In the genomic region with DNA sequence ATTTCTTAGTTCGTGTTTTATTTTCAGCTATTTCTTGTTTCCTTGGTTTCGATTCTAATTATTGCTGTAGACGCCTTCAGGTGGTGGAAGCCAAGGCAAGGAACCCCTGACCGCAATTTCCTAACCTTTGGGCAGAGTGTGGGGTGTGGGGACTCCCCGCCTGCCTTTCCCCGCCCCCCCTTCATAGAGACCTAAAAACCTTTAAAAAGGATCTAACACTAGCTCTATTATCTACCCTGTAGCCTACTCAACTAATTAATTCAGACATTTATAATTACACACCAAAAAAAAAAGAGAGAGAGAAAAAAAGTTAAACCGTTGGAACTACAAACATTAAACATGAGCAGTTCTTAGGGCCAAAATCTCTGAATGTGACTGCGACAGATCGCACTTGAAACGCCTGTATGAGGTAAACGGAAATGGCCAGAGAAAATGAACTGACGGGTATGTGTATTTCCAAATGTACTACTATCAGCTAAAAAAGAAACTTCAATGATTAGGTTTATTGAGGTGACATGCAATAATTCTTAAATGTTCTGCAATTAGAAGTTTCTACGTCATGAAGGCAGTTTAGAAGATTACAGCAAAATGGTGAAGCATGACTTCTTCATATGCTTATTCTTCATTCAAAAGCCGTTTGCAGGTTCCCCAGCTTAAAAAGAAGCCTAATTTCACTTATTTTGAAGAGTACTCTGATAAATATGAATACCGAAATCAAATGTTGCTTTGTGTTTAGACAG, we compare ENCODE assay signal across 8 cellular contexts. TPM values are rescaled to one million over a fixed set of nuclear protein-coding genes. Genes with fewer than 3 reads are reported as not detected.
DNase-seq lines count a peak whose midpoint lies in the region; ATAC-seq, FAIRE-seq and TF ChIP-seq lines count a peak whose summit lies in the region.

No MANE protein-coding gene starts in this region.

- H3K4me1 ChIP-seq in BE2C = no peaks in the 10 kb centered on the region
- H3K4me1 ChIP-seq in HUES6 (ENCODE audit: control insufficient read depth, insufficient read depth, low read length) = peaks cover 21% of the 10 kb centered on the region
- H3K4me1 ChIP-seq in fibroblast of lung (ENCODE audit: control insufficient read depth, extremely low read depth, insufficient read depth, low read length) = peaks cover 5% of the 10 kb centered on the region

- no peaks in the 10 kb centered on the region; the same call in 1 of the 2 replicates for H3K9me3 ChIP-seq in BE2C
- H3K9me3 ChIP-seq in HUES6 (ENCODE audit: control insufficient read depth, insufficient read depth, low read depth, low read length) = no peaks in the 10 kb centered on the region
- no peaks in the 10 kb centered on the region for H3K9me3 ChIP-seq in fibroblast of lung (ENCODE audit: control insufficient read depth, insufficient read depth, low read depth, low read length)

- H3K4me3 ChIP-seq in BE2C (ENCODE audit: low read depth, low read length) (peak overlapping the region; percentile 82), HUES6 (ENCODE audit: low read depth, low read length) (peak overlapping the region; percentile 91), fibroblast of lung (replicated peaks in 1 of 4; ENCODE audit: control extremely low read depth in 1 of 4, insufficient read depth in 1 of 4, low read depth in 3 of 4, low read length in 4 of 4) (peak overlapping the region; percentile 75 to 87 (median 80))

- no peak for TF ChIP-seq CTCF in BE2C (IDR thresholded peaks at IDR 0.05; ENCODE audit: low read depth, low read length)
- TF ChIP-seq CTCF in fibroblast of lung (conservative IDR thresholded peaks at IDR 0.05 in 1 of 2, IDR thresholded peaks at IDR 0.05 in 1 of 2; ENCODE audit: low read depth in 1 of 2, low read length in 2 of 2) = no peak

- H2AFZ ChIP-seq in fibroblast of lung (ENCODE audit: low read length) = peak overlapping the region; percentile 99

- no peak for FAIRE-seq in frontal cortex (lab: Jason Lieb, UNC)

- intact Hi-C loops in sciatic nerve (cut with DNase I) = no loop called here

- H3K4me2 ChIP-seq in fibroblast of lung (ENCODE audit: extremely low read depth, insufficient read depth, low read length) = peak overlapping the region; percentile 98

- H3K27me3 ChIP-seq in BE2C (no peaks in the 10 kb centered on the region), HUES6 (ENCODE audit: control insufficient read depth, insufficient read depth, low read length) (no peaks in the 10 kb centered on the region), fibroblast of lung (ENCODE audit: control insufficient read depth, insufficient read depth, low read length) (no peaks in the 10 kb centered on the region)

- DNase-seq in BE2C (no peak), fibroblast of lung (ENCODE audit: low read depth in 2 of 2) (peak in 1 of 2 donors; percentile 42), sciatic nerve (ENCODE audit: low spot score) (no peak), NCI-H2107 treated with DMSO at 0.1 percent for 48 hours (lab: John Stamatoyannopoulos, UW; ENCODE audit: unreplicated experiment) (no peak), frontal cortex (ENCODE audit: low spot score in 2 of 2) (no peak)
- DNase-seq in activated CD8-positive, alpha-beta memory T cell treated with anti-CD3 and anti-CD28 coated beads, Interleukin-2, amount 50 U/mL, for 4 hours = peak; percentile 60

- no peaks in the 10 kb centered on the region for H3K79me2 ChIP-seq in fibroblast of lung (ENCODE audit: control insufficient read depth, insufficient read depth, low read length)

- H4K20me1 ChIP-seq in fibroblast of lung (ENCODE audit: control insufficient read depth, extremely low read depth, insufficient read depth, low read length) = no peaks in the 10 kb centered on the region

- ATAC-seq in GM21367 (IDR thresholded peaks at IDR 0.05; ENCODE audit: unreplicated experiment) (peak; percentile 23), sciatic nerve (peak; percentile 49)

- no peaks in the 10 kb centered on the region for H3K36me3 ChIP-seq in BE2C
- H3K36me3 ChIP-seq in HUES6 (ENCODE audit: control insufficient read depth, insufficient read depth, low read length) = no peaks in the 10 kb centered on the region
- no peaks in the 10 kb centered on the region for H3K36me3 ChIP-seq in fibroblast of lung (ENCODE audit: control insufficient read depth, insufficient read depth, low read length)

- H3K9ac ChIP-seq in HUES6 (ENCODE audit: low read length) (no peak overlapping the region), fibroblast of lung (ENCODE audit: insufficient read depth, low read length) (peak overlapping the region; percentile 97)

- no peak overlapping the region for H3K27ac ChIP-seq in HUES6 (ENCODE audit: low read depth, low read length)
- peak overlapping the region; percentile 97 for H3K27ac ChIP-seq in fibroblast of lung (ENCODE audit: insufficient read depth, low read length)

RNA-seq across cellular contexts. Expression of gene FER, which starts 19.0 kb away (rescaled TPM):
- 6.9 TPM for polyA plus RNA-seq in BE2C (2012; ENCODE audit: insufficient read depth, insufficient read length, low read depth)
- total RNA-seq in fibroblast of lung = 18.5 and 21.3 TPM in 2 replicates
- polyA plus RNA-seq in fibroblast of lung = 9.6 and 12.2 TPM in 2 replicates
- polyA plus RNA-seq in fibroblast of lung (2012) = 5.7 and 9.3 TPM in 2 replicates
- polyA minus RNA-seq in fibroblast of lung (ENCODE audit: low replicate concordance) = 3.9 and 5.9 TPM in 2 replicates
- 99.2 TPM for total RNA-seq in sciatic nerve
- 75.4 TPM for total RNA-seq in frontal cortex
